8 cellular contexts compared by ENCODE assay signal in the genomic region with DNA sequence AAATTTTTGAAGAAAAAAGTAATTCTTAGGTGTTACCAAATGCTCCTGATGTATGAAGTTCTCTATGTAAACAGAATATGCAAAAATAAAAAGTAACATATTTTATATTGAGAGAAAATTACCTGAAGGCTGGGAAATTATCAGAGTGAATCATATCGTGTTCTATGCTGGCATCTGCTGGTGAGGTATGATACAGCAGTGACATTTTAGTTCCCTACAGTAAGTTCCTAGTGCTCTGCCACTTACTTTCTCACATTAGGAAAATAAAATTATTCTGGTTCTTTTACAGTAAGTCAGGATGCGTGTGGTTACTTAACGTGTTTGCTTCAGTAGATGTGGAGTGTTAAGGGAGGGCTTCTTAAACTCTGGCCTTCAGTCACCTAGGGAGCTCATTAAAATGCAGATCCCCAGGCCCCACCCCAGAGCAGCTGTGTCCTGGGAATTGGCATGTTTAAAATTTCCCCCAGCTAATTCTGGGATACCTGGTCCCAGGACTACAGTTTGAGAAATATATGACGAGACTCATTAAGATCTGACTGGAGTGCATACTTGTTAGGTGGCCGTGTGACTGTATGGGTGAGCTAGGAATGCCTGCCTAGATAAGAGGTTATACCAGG. TPM values are rescaled to one million over a fixed set of nuclear protein-coding genes. Genes with fewer than 3 reads are reported as not detected.
A peak's percentile ranks its signal among the peaks of the same experiment; 100 is the strongest.
DNase-seq lines count a peak whose midpoint lies in the region; ATAC-seq, FAIRE-seq and TF ChIP-seq lines count a peak whose summit lies in the region.

No MANE protein-coding gene starts in this region.

- H3K36me3 ChIP-seq in DND-41 (ENCODE audit: insufficient read depth, low read length) (peaks cover 55% of the 10 kb centered on the region), GM12878 (ENCODE audit: control insufficient read depth in 2 of 2, insufficient read depth in 2 of 2, low read length in 1 of 2) (peaks cover 6 to 18% of the 10 kb centered on the region in 2 experiments; a peak in 3 of 4 replicates), lung (ENCODE audit: control insufficient read depth in 2 of 2, insufficient read depth in 2 of 2, low read length in 2 of 2) (peaks cover 14 to 16% of the 10 kb centered on the region in 2 donors)

- H3K4me1 ChIP-seq in DND-41 (ENCODE audit: insufficient read depth, low read length), result peaks cover 30% of the 10 kb centered on the region
- H3K4me1 ChIP-seq in GM12878 (ENCODE audit: control insufficient read depth, insufficient read depth, low read length), result peaks cover 8% of the 10 kb centered on the region; the same call in 1 of the 2 replicates
- peaks cover 3 to 7% of the 10 kb centered on the region in 2 donors for H3K4me1 ChIP-seq in lung (ENCODE audit: control insufficient read depth in 2 of 2, insufficient read depth in 2 of 2, low read length in 2 of 2)

- intact Hi-C loops in GM12878 (cut with micrococcal nuclease; ENCODE audit: unreplicated experiment), result loop anchor here (1.0 to 10.0 kb wide), 3 partner anchors 105 to 293 kb away; no protein-coding TSS in a partner anchor

- no peak overlapping the region for H2AFZ ChIP-seq in DND-41 (ENCODE audit: low read depth, low read length)
- H2AFZ ChIP-seq in GM12878 (ENCODE audit: control insufficient read depth, low read depth, low read length), result no peak overlapping the region

- TF ChIP-seq POLR2A in GM12878 (IDR thresholded peaks at IDR 0.05; ENCODE audit: low read depth, low read length), result no peak

- peak; percentile 56 for FAIRE-seq in GM12878 (lab: Jason Lieb, UNC)

- TF ChIP-seq EP300 in GM12878 (IDR thresholded peaks at IDR 0.05; ENCODE audit: borderline replicate concordance in 1 of 2, control insufficient read depth in 1 of 2, low read depth in 2 of 2, low read length in 2 of 2), result no peak

- no peaks in the 10 kb centered on the region for H3K27me3 ChIP-seq in AG04450 (ENCODE audit: control insufficient read depth, insufficient read depth, low read length)
- H3K27me3 ChIP-seq in DND-41 (ENCODE audit: insufficient read depth, low read length, poor library complexity), result no peaks in the 10 kb centered on the region
- no peaks in the 10 kb centered on the region for H3K27me3 ChIP-seq in GM12878 (replicated peaks in 1 of 2; ENCODE audit: control insufficient read depth in 2 of 2, insufficient read depth in 2 of 2, low read length in 1 of 2)
- H3K27me3 ChIP-seq in lung (ENCODE audit: control insufficient read depth, insufficient read depth), result no peaks in the 10 kb centered on the region

- CTCF ChIA-PET in AG04450 (lab: Charles Lee), result interaction anchor here (0.6 to 4.3 kb wide), 15 partner anchors 8 to 250 kb away, joined by 3 to 21 read pairs (median 3); partner anchors contain the start of gene FAM83D
- CTCF ChIA-PET in GM12878 (lab: Yijun Ruan, JAX), result interaction anchor here (0.5 to 11.2 kb wide), 49 partner anchors 11 to 343 kb away, joined by 3 to 138 read pairs (median 5); partner anchors contain the start of genes PPP1R16B, RALGAPB and SNHG17

- RAD21 ChIA-PET in GM12878 (lab: Charles Lee; ENCODE audit: unreplicated experiment), result interaction anchor here (0.6 to 7.7 kb wide), 19 partner anchors 10 to 298 kb away, joined by 3 to 84 read pairs (median 4); partner anchors contain the start of gene PPP1R16B

- peaks cover 24% of the 10 kb centered on the region for H3K79me2 ChIP-seq in DND-41 (ENCODE audit: insufficient read depth, low read length)
- H3K79me2 ChIP-seq in GM12878 (ENCODE audit: control insufficient read depth, insufficient read depth, low read length), result peaks cover 4% of the 10 kb centered on the region; the same call in 1 of the 2 replicates

- H3K4me3 ChIP-seq in AG04450 (ENCODE audit: low read depth, low read length), result no peak overlapping the region
- H3K4me3 ChIP-seq in DND-41 (ENCODE audit: low read depth in 1 of 2, low read length in 2 of 2), result no peak overlapping the region
- H3K4me3 ChIP-seq in GM12878, result no peak overlapping the region
- no peak overlapping the region for H3K4me3 ChIP-seq in lung

- peak; percentile 76 for TF ChIP-seq RAD21 in GM12878 (IDR thresholded peaks at IDR 0.05; ENCODE audit: insufficient read depth, low read depth, low read length)

- TF ChIP-seq CTCF in AG04450 (IDR thresholded peaks at IDR 0.05; ENCODE audit: low read depth, low read length) (peak; percentile 74), DND-41 (IDR thresholded peaks at IDR 0.05; ENCODE audit: borderline replicate concordance, extremely low read depth, low read length, poor library complexity, severe bottlenecking) (peak; percentile 88), GM12878 (IDR thresholded peaks at IDR 0.05 in 2 of 3, conservative IDR thresholded peaks at IDR 0.05 in 1 of 3; ENCODE audit: control insufficient read depth in 2 of 3, extremely low read depth in 1 of 3, insufficient read depth in 1 of 3, low read depth in 3 of 3, low read length in 3 of 3) (peak; percentile 71 to 81 (median 73)), lung (IDR thresholded peaks at IDR 0.05; ENCODE audit: control extremely low read depth, extremely low read depth) (peak; percentile 53), omental fat pad (IDR thresholded peaks at IDR 0.05) (no peak)

- in situ Hi-C loops in GM12878 (cut with MboI), result no loop called here

- WGBS in GM12878 (ENCODE audit: insufficient coverage, insufficient replicate concordance, low lambda C conversion rate, missing lambda C conversion rate), result 29% methylated on average over 5 of the region's 5 CpGs
- WGBS in lung, 2 donors, result 57 to 61% methylated on average over 5 of the region's 5 CpGs

- SMC1A ChIA-PET in GM12878 (lab: Charles Lee; ENCODE audit: uncharacterized antibody, unreplicated experiment), result interaction anchor here (0.7 to 6.4 kb wide), 30 partner anchors 9 to 183 kb away, joined by 3 to 67 read pairs (median 5); partner anchors contain the start of gene PPP1R16B

- BruUV-seq in GM12878 (replicated peaks; lab: Mats Ljungman, UMichigan), result no TSS peak

- H3K4me2 ChIP-seq in DND-41 (ENCODE audit: insufficient read depth, low read length) (peak overlapping the region; percentile 21; the same call in 1 of the 2 replicates), GM12878 (ENCODE audit: control insufficient read depth, insufficient read depth) (no peak overlapping the region)

- H3K9me3 ChIP-seq in AG04450 (ENCODE audit: control insufficient read depth, insufficient read depth, low read length) (no peaks in the 10 kb centered on the region), DND-41 (ENCODE audit: insufficient read depth, low read length, severe bottlenecking) (no peaks in the 10 kb centered on the region), GM12878 (replicated peaks; ENCODE audit: control insufficient read depth, insufficient read depth, low read length) (no peaks in the 10 kb centered on the region), lung (ENCODE audit: control insufficient read depth in 2 of 2, insufficient read depth in 1 of 2, low read length in 1 of 2) (no peaks in the 10 kb centered on the region)

- H3K27ac ChIP-seq in AG04450 (ENCODE audit: low read depth, low read length) (no peak overlapping the region), DND-41 (ENCODE audit: low read length) (no peak overlapping the region), GM12878 (ENCODE audit: control insufficient read depth, insufficient read depth) (no peak overlapping the region), lung (ENCODE audit: low read depth in 1 of 2, low read length in 1 of 2) (no peak overlapping the region)

- POLR2A ChIA-PET in AG04450 (lab: Yijun Ruan, JAX), result no interaction called here
- POLR2A ChIA-PET in GM12878 (lab: Charles Lee), result interaction anchor here (2.2 kb wide), 1 partner anchor 13 kb away, joined by 5 read pairs; no protein-coding TSS in a partner anchor

- no peak overlapping the region for H3K9ac ChIP-seq in DND-41 (ENCODE audit: low read depth, low read length)
- H3K9ac ChIP-seq in GM12878 (ENCODE audit: control insufficient read depth, insufficient read depth, low read length), result no peak overlapping the region

- ATAC-seq in DND-41 (ENCODE audit: insufficient read depth, low read depth) (no peak), GM12878 (no peak), lung (ENCODE audit: insufficient read depth, low FRiP score) (no peak), HG03565 (IDR thresholded peaks at IDR 0.05; ENCODE audit: unreplicated experiment) (no peak), omental fat pad (ENCODE audit: low FRiP score) (no peak), HG03442 (IDR thresholded peaks at IDR 0.05; ENCODE audit: unreplicated experiment) (no peak)

- DNase-seq in AG04450 (ENCODE audit: low read depth, low spot score) (no peak), DND-41 (peak; percentile 30), NCI-H1694 (lab: John Stamatoyannopoulos, UW) (peak; percentile 33), GM12878 (ENCODE audit: low read depth, low spot score) (no peak), lung (ENCODE audit: low spot score) (no peak), omental fat pad (ENCODE audit: low spot score) (no peak)

- H4K20me1 ChIP-seq in DND-41 (ENCODE audit: insufficient read depth, low read length), result no peaks in the 10 kb centered on the region
- H4K20me1 ChIP-seq in GM12878 (ENCODE audit: control insufficient read depth, insufficient read depth), result 0 out of 2 replicates have a peak, but pooled peaks cover 3% of the 10 kb centered on the region

RNA-seq across cellular contexts. Expression of gene ACTR5, which starts 3.2 kb away (rescaled TPM):
- 6.0 and 6.1 TPM in 2 replicates for polyA plus RNA-seq in AG04450 (2011; rRNA removed)
- polyA minus RNA-seq in AG04450 (2011; rRNA and poly(A)+ RNA removed), result 5.3 TPM in 2 replicates
- 26.0 and 28.3 TPM in 2 replicates for total RNA-seq in GM12878 (2013; cell fraction: nucleolus; rRNA removed)
- total RNA-seq in GM12878 (2014; rRNA removed), result 8.1 and 9.4 TPM in 2 replicates
- total RNA-seq in GM12878 (2014; rRNA removed; fragmentation: Illumina TruSeq; extraction: Trizol), result 6.0 and 6.2 TPM in 2 replicates
- total RNA-seq in GM12878 (2021), result 8.6 and 8.9 TPM in 2 replicates
- 3.8 TPM for polyA plus RNA-seq in GM12878 (2011; ENCODE audit: low read depth)
- polyA plus RNA-seq in GM12878 (2011; rRNA removed), result 12.2 and 14.7 TPM in 2 replicates
- 11.3 and 14.7 TPM in 2 replicates for polyA plus RNA-seq in GM12878 (2011; cell fraction: cytosol; rRNA removed)
- 35.6 and 39.5 TPM in 2 replicates for polyA plus RNA-seq in GM12878 (2011; cell fraction: nucleus; rRNA removed)
- 4.6 and 4.9 TPM in 2 replicates for polyA plus RNA-seq in GM12878 (2012)
- polyA plus RNA-seq in GM12878 (2014; fragmentation: Illumina TruSeq; extraction: Trizol), result 7.0 and 7.4 TPM in 2 replicates
- 1 to 10 TPM in 1 of 2 experiments, under 1 TPM in 1; 0.52 to 1.7 TPM for polyA plus RNA-seq in GM12878 (2014; fragmentation: Nextera tagmentation; extraction: Ambion mirVana)
- 10.7 and 10.9 TPM in 2 replicates for polyA plus RNA-seq in GM12878 (2014; rRNA removed)
- polyA plus RNA-seq in GM12878 (2016; fragmentation: Nextera tagmentation; extraction: Ambion mirVana), result 10 to 100 TPM in 1 of 2 experiments, 1 to 10 TPM in 1; 9.0 to 12.7 TPM
- 9.6 and 11.8 TPM in 2 replicates for polyA minus RNA-seq in GM12878 (2011; rRNA and poly(A)+ RNA removed)
- polyA minus RNA-seq in GM12878 (2011; cell fraction: cytosol; rRNA and poly(A)+ RNA removed), result 4.1 and 4.4 TPM in 2 replicates
- polyA minus RNA-seq in GM12878 (2011; cell fraction: nucleus; rRNA and poly(A)+ RNA removed), result 11.4 and 12.9 TPM in 2 replicates
- total RNA-seq in lung, result 1 to 10 TPM; 6.7 to 9.5 TPM
- 1 to 10 TPM; 5.3 to 6.1 TPM for polyA plus RNA-seq in lung
- total RNA-seq in omental fat pad, result 10 to 100 TPM in 1 of 4 donors, 1 to 10 TPM in 3; 7.1 to 11.9 (median 7.7) TPM

RNA-seq across cellular contexts. Expression of gene SLC32A1, which starts 27.2 kb away (rescaled TPM):
- polyA plus RNA-seq in AG04450 (2011; rRNA removed), result not detected in 2 replicates
- polyA minus RNA-seq in AG04450 (2011; rRNA and poly(A)+ RNA removed), result not detected in 2 replicates
- not detected in 2 replicates for total RNA-seq in GM12878 (2013; cell fraction: nucleolus; rRNA removed)
- not detected in 2 replicates for total RNA-seq in GM12878 (2014; rRNA removed)
- not detected in 2 replicates for total RNA-seq in GM12878 (2014; rRNA removed; fragmentation: Illumina TruSeq; extraction: Trizol)
- total RNA-seq in GM12878 (2021), result not detected in 2 replicates
- polyA plus RNA-seq in GM12878 (2011; ENCODE audit: low read depth), result not detected
- polyA plus RNA-seq in GM12878 (2011; rRNA removed), result not detected in 2 replicates
- 0.01 and 0.02 TPM in 2 replicates for polyA plus RNA-seq in GM12878 (2011; cell fraction: cytosol; rRNA removed)
- polyA plus RNA-seq in GM12878 (2011; cell fraction: nucleus; rRNA removed), result not detected in 2 replicates
- 0.05 and 0.22 TPM in 2 replicates for polyA plus RNA-seq in GM12878 (2012)
- not detected in 2 replicates for polyA plus RNA-seq in GM12878 (2014; fragmentation: Illumina TruSeq; extraction: Trizol)
- polyA plus RNA-seq in GM12878 (2014; fragmentation: Nextera tagmentation; extraction: Ambion mirVana), result not detected
- not detected in 2 replicates for polyA plus RNA-seq in GM12878 (2014; rRNA removed)
- polyA plus RNA-seq in GM12878 (2016; fragmentation: Nextera tagmentation; extraction: Ambion mirVana), result not detected
- polyA minus RNA-seq in GM12878 (2011; rRNA and poly(A)+ RNA removed), result not detected in 2 replicates
- not detected in 2 replicates for polyA minus RNA-seq in GM12878 (2011; cell fraction: cytosol; rRNA and poly(A)+ RNA removed)
- not detected in 2 replicates for polyA minus RNA-seq in GM12878 (2011; cell fraction: nucleus; rRNA and poly(A)+ RNA removed)
- not detected for total RNA-seq in lung
- polyA plus RNA-seq in lung, result not detected
- total RNA-seq in omental fat pad, result not detected

RNA-seq across cellular contexts. Expression of gene PPP1R16B, which starts 54.0 kb away (rescaled TPM):
- polyA plus RNA-seq in AG04450 (2011; rRNA removed) (not detected in 2 replicates), GM12878 (2011; rRNA removed) (48.4 and 66.8 TPM in 2 replicates), GM12878 (2014; fragmentation: Illumina TruSeq; extraction: Trizol) (54.4 and 64.6 TPM in 2 replicates), GM12878 (2014; fragmentation: Nextera tagmentation; extraction: Ambion mirVana) (10 to 100 TPM; 13.4 to 14.2 TPM), GM12878 (2014; rRNA removed) (61.4 and 61.5 TPM in 2 replicates), GM12878 (2016; fragmentation: Nextera tagmentation; extraction: Ambion mirVana) (10 to 100 TPM; 72.2 to 77.5 TPM), lung (1 to 10 TPM; 2.6 to 8.3 TPM)
- not detected in 2 replicates for polyA minus RNA-seq in AG04450 (2011; rRNA and poly(A)+ RNA removed)
- total RNA-seq in GM12878 (2013; cell fraction: nucleolus; rRNA removed), result 41.2 and 47.8 TPM in 2 replicates
- total RNA-seq in GM12878 (2014; rRNA removed) (81.0 and 83.9 TPM in 2 replicates), GM12878 (2014; rRNA removed; fragmentation: Illumina TruSeq; extraction: Trizol) (63.2 and 66.5 TPM in 2 replicates), GM12878 (2021) (89.9 and 90.2 TPM in 2 replicates), lung (10 to 100 TPM in 1 of 2 donors, 1 to 10 TPM in 1; 6.0 to 15.0 TPM), omental fat pad (10 to 100 TPM in 3 of 4 donors, 1 to 10 TPM in 1; 7.1 to 48.4 (median 21.6) TPM)
- polyA plus RNA-seq in GM12878 (2011; ENCODE audit: low read depth), result 42.7 TPM
- polyA plus RNA-seq in GM12878 (2011; cell fraction: cytosol; rRNA removed), result 71.6 and 82.8 TPM in 2 replicates
- 64.3 and 67.1 TPM in 2 replicates for polyA plus RNA-seq in GM12878 (2011; cell fraction: nucleus; rRNA removed)
- 56.6 and 60.9 TPM in 2 replicates for polyA plus RNA-seq in GM12878 (2012)
- polyA minus RNA-seq in GM12878 (2011; rRNA and poly(A)+ RNA removed), result 111 and 162 TPM in 2 replicates
- 42.0 and 46.7 TPM in 2 replicates for polyA minus RNA-seq in GM12878 (2011; cell fraction: cytosol; rRNA and poly(A)+ RNA removed)
- polyA minus RNA-seq in GM12878 (2011; cell fraction: nucleus; rRNA and poly(A)+ RNA removed), result 13.7 and 24.2 TPM in 2 replicates

Comparison
In these comparisons a context has a peak if more than half of its experiments do, and no peak if none do; other contexts are left out.
1. DNase-seq: peak in DND-41 (single experiment) and NCI-H1694 (single experiment); none in AG04450 (single experiment), GM12878 (single experiment), lung (single experiment) and omental fat pad (single experiment).
2. CTCF ChIP-seq: peak in AG04450 (single experiment), DND-41 (single experiment), GM12878 (3 of 3) and lung (single experiment); none in omental fat pad (0 of 3).